22 cellular contexts compared by ENCODE assay signal in genomic region chr15:42719051-42719450, GRCh38.
"Had no signal": no experiment of that assay in that cellular context is flagged by ENCODE, and none has a peak within 500 bp of the region (broad histone marks: within the 10 kb centered on the region; RNA-seq: fewer than 3 reads in every experiment).

No MANE protein-coding gene starts in this region.

- H3K27ac Mint-ChIP-seq: activated naive CD8-positive, alpha-beta T cell treated with anti-CD3 and anti-CD28 coated beads, Interleukin-2, amount 10 ng/mL, durations not matched to agents 7 days and 5 days; dendritic cell treated with granulocyte-macrophage colony-stimulating factor and Interleukin-4, amounts not matched to agents 40 ng/mL and 50 ng/mL, for 4 days; stimulated activated naive CD8-positive, alpha-beta T cell treated with anti-CD3 and anti-CD28 coated beads, Interleukin-15, Interleukin-2, amounts not matched to agents 100 ng/mL and 50 ng/mL, for 24 hours had no signal

- DNase-seq: activated CD4-positive, alpha-beta T cell treated with anti-CD3 and anti-CD28 coated beads for 1 hour; activated CD4-positive, alpha-beta T cell treated with anti-CD3 and anti-CD28 coated beads, Interleukin-2, amount 50 U/mL, for 1 hour; activated naive CD8-positive, alpha-beta T cell treated with anti-CD3 and anti-CD28 coated beads, Interleukin-2, amount 10 ng/mL, durations not matched to agents 7 days and 5 days; activated T-cell treated with anti-CD3 and anti-CD28 coated beads, Interleukin-2, amount 50 U/mL, for 24 hours; amygdala; effector CD4-positive, alpha-beta T cell; foreskin melanocyte; kidney glomerular epithelial cell; left ventricle myocardium superior; mammary epithelial cell; naive thymus-derived CD8-positive, alpha-beta T cell; ovary; stimulated activated CD4-positive, alpha-beta T cell treated with anti-CD3 and anti-CD28 coated beads, Interleukin-12 subunit alpha, Interleukin-12 subunit beta, amount 100 ng/mL, for 4 hours; substantia nigra; thyroid gland had no signal

- H3K9me3 Mint-ChIP-seq: activated naive CD8-positive, alpha-beta T cell treated with anti-CD3 and anti-CD28 coated beads, Interleukin-2, amount 10 ng/mL, durations not matched to agents 7 days and 5 days; activated T-cell treated with anti-CD3 and anti-CD28 coated beads, Interleukin-2, amount 50 U/mL, for 24 hours; activated T-helper 17 cell treated with anti-CD3 and anti-CD28 coated beads, Interleukin-2, amount 50 U/mL, for 72 hours; dendritic cell treated with granulocyte-macrophage colony-stimulating factor and Interleukin-4, amounts not matched to agents 40 ng/mL and 50 ng/mL, for 4 days; mesothelial cell of epicardium; naive thymus-derived CD8-positive, alpha-beta T cell; stimulated activated naive CD8-positive, alpha-beta T cell treated with anti-CD3 and anti-CD28 coated beads, Interleukin-15, Interleukin-2, amounts not matched to agents 100 ng/mL and 50 ng/mL, for 24 hours; T-helper 2 cell treated with Interferon-gamma antibody and Interleukin-4, amounts not matched to agents 5 μg/mL and 100 μg/mL, for 36 hours had no signal

- H3K9me3 ChIP-seq: ovary, prostate gland, right atrium auricular region, thyroid gland had no signal

- H3K4me1 Mint-ChIP-seq: activated naive CD8-positive, alpha-beta T cell treated with anti-CD3 and anti-CD28 coated beads, Interleukin-2, amount 10 ng/mL, durations not matched to agents 7 days and 5 days; activated T-helper 17 cell treated with anti-CD3 and anti-CD28 coated beads, Interleukin-2, amount 50 U/mL, for 72 hours; mesothelial cell of epicardium; naive thymus-derived CD8-positive, alpha-beta T cell had no signal

- H3K27me3 Mint-ChIP-seq: activated naive CD8-positive, alpha-beta T cell treated with anti-CD3 and anti-CD28 coated beads, Interleukin-2, amount 10 ng/mL, durations not matched to agents 7 days and 5 days; activated T-cell treated with anti-CD3 and anti-CD28 coated beads, Interleukin-2, amount 50 U/mL, for 24 hours; activated T-helper 17 cell treated with anti-CD3 and anti-CD28 coated beads, Interleukin-2, amount 50 U/mL, for 72 hours; dendritic cell treated with granulocyte-macrophage colony-stimulating factor and Interleukin-4, amounts not matched to agents 40 ng/mL and 50 ng/mL, for 4 days; naive thymus-derived CD8-positive, alpha-beta T cell; stimulated activated naive CD8-positive, alpha-beta T cell treated with anti-CD3 and anti-CD28 coated beads, Interleukin-15, Interleukin-2, amounts not matched to agents 100 ng/mL and 50 ng/mL, for 24 hours had no signal

- ATAC-seq: activated T-helper 17 cell treated with anti-CD3 and anti-CD28 coated beads, Interleukin-2, amount 50 U/mL, for 72 hours; left ventricle myocardium superior; naive thymus-derived CD8-positive, alpha-beta T cell had no signal

- H3K36me3 Mint-ChIP-seq: activated naive CD8-positive, alpha-beta T cell treated with anti-CD3 and anti-CD28 coated beads, Interleukin-2, amount 10 ng/mL, durations not matched to agents 7 days and 5 days had no signal

- H3K4me3 Mint-ChIP-seq: activated naive CD8-positive, alpha-beta T cell treated with anti-CD3 and anti-CD28 coated beads, Interleukin-2, amount 10 ng/mL, durations not matched to agents 7 days and 5 days; activated T-cell treated with anti-CD3 and anti-CD28 coated beads, Interleukin-2, amount 50 U/mL, for 24 hours; activated T-helper 17 cell treated with anti-CD3 and anti-CD28 coated beads, Interleukin-2, amount 50 U/mL, for 72 hours; dendritic cell treated with granulocyte-macrophage colony-stimulating factor and Interleukin-4, amounts not matched to agents 40 ng/mL and 50 ng/mL, for 4 days; mesothelial cell of epicardium; naive thymus-derived CD8-positive, alpha-beta T cell; stimulated activated naive CD8-positive, alpha-beta T cell treated with anti-CD3 and anti-CD28 coated beads, Interleukin-15, Interleukin-2, amounts not matched to agents 100 ng/mL and 50 ng/mL, for 24 hours; T-helper 2 cell treated with Interferon-gamma antibody and Interleukin-4, amounts not matched to agents 5 μg/mL and 100 μg/mL, for 36 hours had no signal
